ENCODE assay signal across 17 cellular contexts in the genomic region with DNA sequence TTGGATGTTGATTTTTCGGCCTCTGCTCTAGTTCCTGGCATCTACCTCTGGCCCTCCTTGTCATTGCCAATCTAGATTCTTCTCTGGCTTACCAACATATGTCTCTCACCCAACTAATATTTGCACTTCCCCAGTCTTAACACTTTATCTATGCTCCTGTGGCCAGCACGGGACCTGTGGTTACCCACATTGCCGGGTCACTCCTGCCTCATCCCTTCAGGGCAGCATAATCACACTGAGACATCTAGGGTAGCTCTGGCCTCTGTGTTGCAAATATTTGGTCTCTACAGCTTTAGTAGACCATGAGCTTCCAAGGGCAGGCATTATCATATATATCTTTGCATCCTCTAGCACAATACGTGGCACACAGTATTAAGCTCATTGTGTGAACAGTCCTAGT.
"Had no signal": no experiment of that assay in that cellular context is flagged by ENCODE, and none has a peak within 500 bp of the region (broad histone marks: within the 10 kb centered on the region; RNA-seq: fewer than 3 reads in every experiment).

No MANE protein-coding gene starts in this region.

- H3K36me3 Mint-ChIP-seq: natural killer cell had no signal

- ATAC-seq: activated CD4-positive, CD25-positive, alpha-beta regulatory T cell treated with anti-CD3 and anti-CD28 coated beads, Interleukin-2, amount 50 U/mL, for 24 hours; right lobe of liver had no signal

- H3K4me3 ChIP-seq: right lobe of liver, smooth muscle cell, stomach had no signal

- H3K27ac Mint-ChIP-seq: natural killer cell had no signal

- H3K9me3 ChIP-seq: neutrophil, right lobe of liver, stomach had no signal

- H3K36me3 ChIP-seq: neutrophil, right lobe of liver, stomach had no signal

- H3K27me3 ChIP-seq: right lobe of liver, stomach had no signal

- H3K4me1 ChIP-seq: parathyroid adenoma, right lobe of liver had no signal

- H3K4me3 Mint-ChIP-seq: natural killer cell had no signal

- H3K27ac ChIP-seq: neutrophil, parathyroid adenoma, right lobe of liver, stomach had no signal

- H3K4me1 Mint-ChIP-seq: natural killer cell had no signal

- DNase-seq: activated CD4-positive, alpha-beta T cell treated with anti-CD3 and anti-CD28 coated beads, Interleukin-2, amount 50 U/mL, for 1 hour; activated CD8-positive, alpha-beta memory T cell treated with anti-CD3 and anti-CD28 coated beads for 24 hours; activated CD8-positive, alpha-beta memory T cell treated with anti-CD3 and anti-CD28 coated beads, Interleukin-2, amount 50 U/mL, for 48 hours; activated effector memory CD4-positive, alpha-beta T cell treated with Interleukin-2 at 50 U/mL for 16 hours; activated naive CD4-positive, alpha-beta T cell treated with anti-CD3 and anti-CD28 coated beads, Interleukin-2, amount 50 U/mL, for 16 hours; activated T-cell treated with anti-CD3 and anti-CD28 coated beads, Interleukin-2, amount 50 U/mL, for 48 hours; effector CD4-positive, alpha-beta T cell; mesenchymal stem cell; natural killer cell; right lobe of liver; stimulated activated CD4-positive, alpha-beta T cell treated with anti-CD3 and anti-CD28 coated beads, Interleukin-4, amount 100 ng/mL, for 1 hour; stomach; trophoblast cell had no signal
